Comparison of ENCODE assay signal across 13 cellular contexts in the genomic region with DNA sequence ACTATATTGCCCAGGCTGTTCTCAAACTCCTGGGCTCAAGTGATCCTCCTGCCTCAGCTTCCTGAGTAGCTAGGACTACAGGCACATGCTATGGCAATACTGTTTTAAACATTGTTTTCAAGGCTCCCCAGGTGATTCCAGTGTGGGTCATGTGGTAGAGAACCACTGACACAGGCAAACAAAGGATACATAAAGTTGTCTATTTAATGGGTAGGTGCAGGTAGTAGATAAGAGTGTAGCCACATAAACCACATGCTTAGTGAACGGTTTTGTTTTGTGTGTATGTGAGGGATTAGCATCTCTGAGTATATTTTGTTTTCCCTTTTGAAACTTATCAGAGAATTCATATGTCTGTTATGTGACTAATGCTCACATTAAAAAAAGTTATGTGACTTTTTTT. TPM values are rescaled to one million over a fixed set of nuclear protein-coding genes. Genes with fewer than 3 reads are reported as not detected.
DNase-seq lines count a peak whose midpoint lies in the region; ATAC-seq and FAIRE-seq lines count a peak whose summit lies in the region.
"Had no signal": no experiment of that assay in that cellular context is flagged by ENCODE, and none has a peak within 500 bp of the region (broad histone marks: within the 10 kb centered on the region; RNA-seq: fewer than 3 reads in every experiment).

No MANE protein-coding gene starts in this region.

- no peak for FAIRE-seq in small intestine (lab: Jason Lieb, UNC)
- FAIRE-seq: H1 had no signal

- H3K27me3 Mint-ChIP-seq in activated T-cell treated with anti-CD3 and anti-CD28 coated beads, Interleukin-2, amount 50 U/mL, for 24 hours: no peaks in the 10 kb centered on the region
- H3K27me3 Mint-ChIP-seq in activated T-helper 1 cell treated with anti-CD3 and anti-CD28 coated beads, Interleukin-12 subunit alpha, Interleukin-12 subunit beta, Interleukin-2, Interleukin-4 antibody, amounts not matched to agents 30 ng/mL and 10 ng/mL and 1 ng/mL, durations not matched to agents 14 hours and 24 hours and 36 hours (ENCODE audit: insufficient read depth): no peaks in the 10 kb centered on the region

- H3K36me3 Mint-ChIP-seq in activated T-cell treated with anti-CD3 and anti-CD28 coated beads, Interleukin-2, amount 50 U/mL, for 24 hours (ENCODE audit: low read depth): peaks cover 98% of the 10 kb centered on the region
- H3K36me3 Mint-ChIP-seq in activated T-helper 1 cell treated with anti-CD3 and anti-CD28 coated beads, Interleukin-12 subunit alpha, Interleukin-12 subunit beta, Interleukin-2, Interleukin-4 antibody, amounts not matched to agents 30 ng/mL and 10 ng/mL and 1 ng/mL, durations not matched to agents 14 hours and 24 hours and 36 hours (ENCODE audit: low read depth): peaks cover 53% of the 10 kb centered on the region

- peaks cover 12 to 20% of the 10 kb centered on the region in 2 donors for H3K36me3 ChIP-seq in small intestine (ENCODE audit: control insufficient read depth in 2 of 2, insufficient read depth in 2 of 2, low read length in 2 of 2)

- ATAC-seq in HG03159 (IDR thresholded peaks at IDR 0.05; ENCODE audit: unreplicated experiment) (peak; percentile 44), HG03469 (IDR thresholded peaks at IDR 0.05; ENCODE audit: unreplicated experiment) (no peak)
- ATAC-seq: psoas muscle had no signal

- no peaks in the 10 kb centered on the region for H3K9me3 Mint-ChIP-seq in activated T-cell treated with anti-CD3 and anti-CD28 coated beads, Interleukin-2, amount 50 U/mL, for 24 hours
- no peaks in the 10 kb centered on the region for H3K9me3 Mint-ChIP-seq in activated T-helper 1 cell treated with anti-CD3 and anti-CD28 coated beads, Interleukin-12 subunit alpha, Interleukin-12 subunit beta, Interleukin-2, Interleukin-4 antibody, amounts not matched to agents 30 ng/mL and 10 ng/mL and 1 ng/mL, durations not matched to agents 14 hours and 24 hours and 36 hours

- no peaks in the 10 kb centered on the region for H3K4me1 ChIP-seq in small intestine (ENCODE audit: control insufficient read depth in 2 of 2, insufficient read depth in 1 of 2, low read depth in 1 of 2, low read length in 1 of 2)

- intact Hi-C loops in activated T-helper 1 cell treated with anti-CD3 and anti-CD28 coated beads, Interleukin-12 subunit alpha, Interleukin-12 subunit beta, Interleukin-2, Interleukin-4 antibody, amounts not matched to agents 30 ng/mL and 10 ng/mL and 1 ng/mL, durations not matched to agents 14 hours and 24 hours and 36 hours (cut with micrococcal nuclease): loop anchor here (1.0 kb wide), 5 partner anchors 20 to 149 kb away; a partner anchor contains a TSS

- H3K4me3 Mint-ChIP-seq in activated T-cell treated with anti-CD3 and anti-CD28 coated beads, Interleukin-2, amount 50 U/mL, for 24 hours: no peak overlapping the region
- H3K4me3 Mint-ChIP-seq in activated T-helper 1 cell treated with anti-CD3 and anti-CD28 coated beads, Interleukin-12 subunit alpha, Interleukin-12 subunit beta, Interleukin-2, Interleukin-4 antibody, amounts not matched to agents 30 ng/mL and 10 ng/mL and 1 ng/mL, durations not matched to agents 14 hours and 24 hours and 36 hours: peak overlapping the region; percentile 68

- no peak for DNase-seq in activated T-cell treated with anti-CD3 and anti-CD28 coated beads, Interleukin-2, amount 50 U/mL, for 24 hours
- no peak for DNase-seq in activated T-cell treated with anti-CD3 and anti-CD28 coated beads, Interleukin-2, amount 50 U/mL, for 1 hour
- DNase-seq in activated T-helper 1 cell treated with anti-CD3 and anti-CD28 coated beads, Interleukin-12 subunit alpha, Interleukin-12 subunit beta, Interleukin-2, Interleukin-4 antibody, amounts not matched to agents 30 ng/mL and 10 ng/mL and 1 ng/mL, durations not matched to agents 14 hours and 24 hours and 36 hours (ENCODE audit: low spot score): peak; percentile 48
- peak; percentile 21 for DNase-seq in small intestine
- no peak for DNase-seq in SW 1271 (lab: John Stamatoyannopoulos, UW)
- DNase-seq in HPDE6-E6E7 (ENCODE audit: extremely low spot score): no peak
- DNase-seq: DMS153, NCI-H1417, NCI-H526 treated with DMSO at 0.1 percent for 48 hours, psoas muscle had no signal

- H3K27ac Mint-ChIP-seq in activated T-cell treated with anti-CD3 and anti-CD28 coated beads, Interleukin-2, amount 50 U/mL, for 24 hours: peak overlapping the region; percentile 80
- H3K27ac Mint-ChIP-seq in activated T-helper 1 cell treated with anti-CD3 and anti-CD28 coated beads, Interleukin-12 subunit alpha, Interleukin-12 subunit beta, Interleukin-2, Interleukin-4 antibody, amounts not matched to agents 30 ng/mL and 10 ng/mL and 1 ng/mL, durations not matched to agents 14 hours and 24 hours and 36 hours: peak overlapping the region; percentile 89

- H3K9me3 ChIP-seq in small intestine (ENCODE audit: control insufficient read depth, low read depth): no peaks in the 10 kb centered on the region
- H3K9me3 ChIP-seq: psoas muscle had no signal

- H3K4me1 Mint-ChIP-seq in activated T-cell treated with anti-CD3 and anti-CD28 coated beads, Interleukin-2, amount 50 U/mL, for 24 hours (ENCODE audit: low read depth): peaks cover 41% of the 10 kb centered on the region
- H3K4me1 Mint-ChIP-seq in activated T-helper 1 cell treated with anti-CD3 and anti-CD28 coated beads, Interleukin-12 subunit alpha, Interleukin-12 subunit beta, Interleukin-2, Interleukin-4 antibody, amounts not matched to agents 30 ng/mL and 10 ng/mL and 1 ng/mL, durations not matched to agents 14 hours and 24 hours and 36 hours (ENCODE audit: low read depth): peaks cover 43% of the 10 kb centered on the region

- no peaks in the 10 kb centered on the region for H3K27me3 ChIP-seq in small intestine (ENCODE audit: control insufficient read depth in 2 of 2, insufficient read depth in 2 of 2, low read length in 2 of 2)

- H3K27ac ChIP-seq in small intestine (ENCODE audit: low read depth in 1 of 2, low read length in 1 of 2): no peak overlapping the region
- H3K27ac ChIP-seq: psoas muscle had no signal

- H3K4me3 ChIP-seq in small intestine (ENCODE audit: low read depth in 1 of 2, low read length in 2 of 2): no peak overlapping the region
- H3K4me3 ChIP-seq: psoas muscle had no signal

- 48 to 67% (median 55%) methylated on average over 1 of the region's 1 CpG for WGBS in small intestine, 3 donors

RNA-seq across cellular contexts. Expression of a gene that starts 36.7 kb away (rescaled TPM):
- total RNA-seq in activated T-helper 1 cell treated with anti-CD3 and anti-CD28 coated beads, Interleukin-12 subunit alpha, Interleukin-12 subunit beta, Interleukin-2, Interleukin-4 antibody, amounts not matched to agents 30 ng/mL and 10 ng/mL and 1 ng/mL, durations not matched to agents 14 hours and 24 hours and 36 hours: 17.2 and 17.5 TPM in 2 replicates
- 1 to 10 TPM; 6.6 to 9.6 (median 7.0) TPM for polyA plus RNA-seq in small intestine

Comparison
In these comparisons a context has a peak if more than half of its experiments do, and no peak if none do; other contexts are left out.
1. DNase-seq: peak in activated T-helper 1 cell treated with anti-CD3 and anti-CD28 coated beads, Interleukin-12 subunit alpha, Interleukin-12 subunit beta, Interleukin-2, Interleukin-4 antibody, amounts not matched to agents 30 ng/mL and 10 ng/mL and 1 ng/mL, durations not matched to agents 14 hours and 24 hours and 36 hours (single experiment) and small intestine (single experiment); none in activated T-cell treated with anti-CD3 and anti-CD28 coated beads, Interleukin-2, amount 50 U/mL, for 24 hours (single experiment), activated T-cell treated with anti-CD3 and anti-CD28 coated beads, Interleukin-2, amount 50 U/mL, for 1 hour (single experiment), SW 1271 (0 of 2) and HPDE6-E6E7 (single experiment).